Comparison of ENCODE assay signal across 1 cellular context in the genomic region with DNA sequence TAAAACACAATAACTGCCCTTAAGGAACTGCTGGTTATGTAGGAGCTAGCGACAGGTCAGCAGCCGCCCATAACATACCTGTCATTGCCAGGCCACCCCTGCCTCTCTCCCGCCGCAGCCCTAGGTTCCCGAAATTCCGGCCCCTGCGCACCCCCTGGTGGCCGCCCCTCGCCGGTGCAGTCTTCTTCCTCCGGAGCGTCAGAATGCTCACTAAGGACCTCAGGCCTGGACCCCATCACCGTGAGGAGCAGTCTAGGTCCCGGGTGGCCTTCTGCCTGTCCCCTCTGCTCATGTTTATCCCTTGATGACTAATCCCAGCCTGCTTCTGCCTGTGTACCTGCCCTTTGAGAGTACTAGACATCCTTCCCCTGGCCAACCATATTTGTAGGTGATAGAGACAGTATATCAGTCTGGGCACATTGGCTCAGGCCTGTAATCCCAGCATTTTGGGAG.
TF ChIP-seq lines count a peak whose summit lies in the region.

No MANE protein-coding gene starts in this region.

TF ChIP-seq in HepG2, 621 proteins besides CTCF, POLR2A, EP300 and RAD21 (continued from another document and continues in another):
- TF ChIP-seq, protein P1, sequence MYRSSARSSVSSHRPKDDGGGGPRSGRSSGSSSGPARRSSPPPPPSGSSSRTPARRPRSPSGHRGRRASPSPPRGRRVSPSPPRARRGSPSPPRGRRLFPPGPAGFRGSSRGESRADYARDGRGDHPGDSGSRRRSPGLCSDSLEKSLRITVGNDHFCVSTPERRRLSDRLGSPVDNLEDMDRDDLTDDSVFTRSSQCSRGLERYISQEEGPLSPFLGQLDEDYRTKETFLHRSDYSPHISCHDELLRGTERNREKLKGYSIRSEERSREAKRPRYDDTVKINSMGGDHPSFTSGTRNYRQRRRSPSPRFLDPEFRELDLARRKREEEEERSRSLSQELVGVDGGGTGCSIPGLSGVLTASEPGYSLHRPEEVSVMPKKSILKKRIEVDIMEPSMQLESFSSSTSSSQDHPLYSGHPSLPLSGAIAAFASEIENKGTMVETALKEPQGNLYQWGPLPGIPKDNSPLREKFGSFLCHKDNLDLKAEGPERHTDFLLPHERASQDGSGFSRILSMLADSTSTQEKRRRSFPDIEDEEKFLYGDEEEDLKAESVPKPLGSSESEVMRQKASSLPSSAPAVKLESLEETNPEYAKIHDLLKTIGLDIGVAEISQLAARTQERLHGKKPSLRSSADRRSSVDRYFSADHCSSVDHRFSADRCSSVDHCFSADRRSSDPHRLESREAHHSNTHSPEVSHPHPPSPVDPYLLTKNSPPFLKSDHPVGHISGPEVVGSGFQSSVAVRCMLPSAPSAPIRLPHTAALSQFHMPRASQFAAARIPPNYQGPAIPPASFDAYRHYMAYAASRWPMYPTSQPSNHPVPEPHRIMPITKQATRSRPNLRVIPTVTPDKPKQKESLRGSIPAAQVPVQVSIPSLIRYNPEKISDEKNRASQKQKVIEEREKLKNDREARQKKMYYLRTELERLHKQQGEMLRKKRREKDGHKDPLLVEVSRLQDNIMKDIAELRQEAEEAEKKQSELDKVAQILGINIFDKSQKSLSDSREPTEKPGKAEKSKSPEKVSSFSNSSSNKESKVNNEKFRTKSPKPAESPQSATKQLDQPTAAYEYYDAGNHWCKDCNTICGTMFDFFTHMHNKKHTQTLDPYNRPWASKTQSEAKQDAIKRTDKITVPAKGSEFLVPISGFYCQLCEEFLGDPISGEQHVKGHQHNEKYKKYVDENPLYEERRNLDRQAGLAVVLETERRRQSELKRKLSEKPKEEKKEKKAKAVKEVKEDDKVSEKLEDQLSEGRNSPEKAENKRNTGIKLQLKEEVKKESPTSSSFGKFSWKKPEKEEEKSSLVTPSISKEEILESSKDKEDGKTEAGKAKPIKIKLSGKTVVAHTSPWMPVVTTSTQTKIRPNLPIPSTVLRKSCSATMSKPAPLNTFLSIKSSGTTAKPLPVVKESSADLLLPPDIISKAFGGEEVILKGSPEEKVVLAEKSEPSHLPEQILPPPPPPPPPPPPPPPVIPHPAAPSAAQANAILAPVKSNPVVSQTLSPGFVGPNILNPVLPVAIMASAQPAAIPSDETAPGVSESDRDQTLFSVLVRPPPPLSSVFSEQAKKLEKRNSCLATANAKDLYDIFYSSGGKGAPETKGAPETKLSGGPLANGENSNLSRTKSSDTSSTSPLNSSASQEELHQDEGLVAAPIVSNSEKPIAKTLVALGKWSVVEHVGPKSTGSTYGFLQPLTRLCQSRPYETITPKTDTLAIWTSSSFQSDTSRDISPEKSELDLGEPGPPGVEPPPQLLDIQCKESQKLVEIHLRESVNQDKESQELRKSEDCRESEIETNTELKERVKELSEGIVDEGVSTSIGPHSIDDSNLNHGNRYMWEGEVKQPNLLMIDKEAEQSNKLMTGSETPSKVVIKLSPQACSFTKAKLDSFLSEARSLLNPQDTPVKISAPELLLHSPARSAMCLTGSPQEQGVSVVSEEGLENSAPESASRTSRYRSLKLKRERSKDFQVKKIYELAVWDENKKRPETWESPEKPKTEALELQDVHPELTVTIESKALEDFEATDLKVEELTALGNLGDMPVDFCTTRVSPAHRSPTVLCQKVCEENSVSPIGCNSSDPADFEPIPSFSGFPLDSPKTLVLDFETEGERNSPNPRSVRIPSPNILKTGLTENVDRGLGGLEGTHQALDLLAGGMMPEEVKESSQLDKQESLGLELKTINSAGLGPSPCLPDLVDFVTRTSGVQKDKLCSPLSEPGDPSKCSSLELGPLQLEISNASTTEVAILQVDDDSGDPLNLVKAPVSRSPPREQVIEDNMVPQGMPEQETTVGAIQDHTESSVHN (CRISPR knock-in tag; IDR thresholded peaks at IDR 0.05): 0 out of 2 replicates have a peak, but pooled peaks have one; percentile 21
- TF ChIP-seq NRL (CRISPR knock-in tag; IDR thresholded peaks at IDR 0.05; ENCODE audit: borderline replicate concordance): no peak
- TF ChIP-seq, protein P2, sequence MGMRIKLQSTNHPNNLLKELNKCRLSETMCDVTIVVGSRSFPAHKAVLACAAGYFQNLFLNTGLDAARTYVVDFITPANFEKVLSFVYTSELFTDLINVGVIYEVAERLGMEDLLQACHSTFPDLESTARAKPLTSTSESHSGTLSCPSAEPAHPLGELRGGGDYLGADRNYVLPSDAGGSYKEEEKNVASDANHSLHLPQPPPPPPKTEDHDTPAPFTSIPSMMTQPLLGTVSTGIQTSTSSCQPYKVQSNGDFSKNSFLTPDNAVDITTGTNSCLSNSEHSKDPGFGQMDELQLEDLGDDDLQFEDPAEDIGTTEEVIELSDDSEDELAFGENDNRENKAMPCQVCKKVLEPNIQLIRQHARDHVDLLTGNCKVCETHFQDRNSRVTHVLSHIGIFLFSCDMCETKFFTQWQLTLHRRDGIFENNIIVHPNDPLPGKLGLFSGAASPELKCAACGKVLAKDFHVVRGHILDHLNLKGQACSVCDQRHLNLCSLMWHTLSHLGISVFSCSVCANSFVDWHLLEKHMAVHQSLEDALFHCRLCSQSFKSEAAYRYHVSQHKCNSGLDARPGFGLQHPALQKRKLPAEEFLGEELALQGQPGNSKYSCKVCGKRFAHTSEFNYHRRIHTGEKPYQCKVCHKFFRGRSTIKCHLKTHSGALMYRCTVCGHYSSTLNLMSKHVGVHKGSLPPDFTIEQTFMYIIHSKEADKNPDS (CRISPR knock-in tag; IDR thresholded peaks at IDR 0.05): no peak
- TF ChIP-seq, protein P3, sequence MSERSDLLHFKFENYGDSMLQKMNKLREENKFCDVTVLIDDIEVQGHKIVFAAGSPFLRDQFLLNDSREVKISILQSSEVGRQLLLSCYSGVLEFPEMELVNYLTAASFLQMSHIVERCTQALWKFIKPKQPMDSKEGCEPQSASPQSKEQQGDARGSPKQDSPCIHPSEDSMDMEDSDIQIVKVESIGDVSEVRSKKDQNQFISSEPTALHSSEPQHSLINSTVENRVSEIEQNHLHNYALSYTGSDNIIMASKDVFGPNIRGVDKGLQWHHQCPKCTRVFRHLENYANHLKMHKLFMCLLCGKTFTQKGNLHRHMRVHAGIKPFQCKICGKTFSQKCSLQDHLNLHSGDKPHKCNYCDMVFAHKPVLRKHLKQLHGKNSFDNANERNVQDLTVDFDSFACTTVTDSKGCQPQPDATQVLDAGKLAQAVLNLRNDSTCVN (CRISPR knock-in tag; IDR thresholded peaks at IDR 0.05; ENCODE audit: borderline replicate concordance): no peak
- no peak for TF ChIP-seq ZNF678 (CRISPR knock-in tag; IDR thresholded peaks at IDR 0.05)
- TF ChIP-seq KDM5B (CRISPR knock-in tag; IDR thresholded peaks at IDR 0.05; ENCODE audit: borderline replicate concordance): peak; percentile 79; the same call in 1 of the 2 replicates
- TF ChIP-seq MAFF (IDR thresholded peaks at IDR 0.05; ENCODE audit: low read depth, low read length): no peak
- no peak for TF ChIP-seq GZF1 (CRISPR knock-in tag; IDR thresholded peaks at IDR 0.05)
- TF ChIP-seq, protein P4, sequence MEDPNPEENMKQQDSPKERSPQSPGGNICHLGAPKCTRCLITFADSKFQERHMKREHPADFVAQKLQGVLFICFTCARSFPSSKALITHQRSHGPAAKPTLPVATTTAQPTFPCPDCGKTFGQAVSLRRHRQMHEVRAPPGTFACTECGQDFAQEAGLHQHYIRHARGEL (CRISPR knock-in tag; IDR thresholded peaks at IDR 0.05): no peak
- TF ChIP-seq YY1 (IDR thresholded peaks at IDR 0.05; ENCODE audit: insufficient read depth, insufficient replicate concordance, low read depth, low read length): peak; percentile 64
- TF ChIP-seq MIER3 (CRISPR knock-in tag; IDR thresholded peaks at IDR 0.05; ENCODE audit: borderline replicate concordance): peak; percentile 45; the same call in 1 of the 2 replicates
- TF ChIP-seq, protein P5, sequence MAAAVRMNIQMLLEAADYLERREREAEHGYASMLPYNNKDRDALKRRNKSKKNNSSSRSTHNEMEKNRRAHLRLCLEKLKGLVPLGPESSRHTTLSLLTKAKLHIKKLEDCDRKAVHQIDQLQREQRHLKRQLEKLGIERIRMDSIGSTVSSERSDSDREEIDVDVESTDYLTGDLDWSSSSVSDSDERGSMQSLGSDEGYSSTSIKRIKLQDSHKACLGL (CRISPR knock-in tag; IDR thresholded peaks at IDR 0.05): no peak
- TF ChIP-seq SOX13 (IDR thresholded peaks at IDR 0.05): no peak
- 0 out of 4 replicates have a peak, but pooled peaks of 1 of the 2 experiments have one; percentile 13 for TF ChIP-seq SOX13 (CRISPR knock-in tag; conservative IDR thresholded peaks at IDR 0.05 in 1 of 2, IDR thresholded peaks at IDR 0.05 in 1 of 2)
- peak; percentile 52; the same call in 1 of the 2 replicates for TF ChIP-seq ZNF768 (CRISPR knock-in tag; IDR thresholded peaks at IDR 0.05)
- no peak for TF ChIP-seq SNRNP70 (IDR thresholded peaks at IDR 0.05; ENCODE audit: low read depth, low read length)
- TF ChIP-seq KDM3A (CRISPR knock-in tag; IDR thresholded peaks at IDR 0.05; ENCODE audit: low read depth): no peak; the same call in 1 of the 2 replicates
- TF ChIP-seq, protein P6, sequence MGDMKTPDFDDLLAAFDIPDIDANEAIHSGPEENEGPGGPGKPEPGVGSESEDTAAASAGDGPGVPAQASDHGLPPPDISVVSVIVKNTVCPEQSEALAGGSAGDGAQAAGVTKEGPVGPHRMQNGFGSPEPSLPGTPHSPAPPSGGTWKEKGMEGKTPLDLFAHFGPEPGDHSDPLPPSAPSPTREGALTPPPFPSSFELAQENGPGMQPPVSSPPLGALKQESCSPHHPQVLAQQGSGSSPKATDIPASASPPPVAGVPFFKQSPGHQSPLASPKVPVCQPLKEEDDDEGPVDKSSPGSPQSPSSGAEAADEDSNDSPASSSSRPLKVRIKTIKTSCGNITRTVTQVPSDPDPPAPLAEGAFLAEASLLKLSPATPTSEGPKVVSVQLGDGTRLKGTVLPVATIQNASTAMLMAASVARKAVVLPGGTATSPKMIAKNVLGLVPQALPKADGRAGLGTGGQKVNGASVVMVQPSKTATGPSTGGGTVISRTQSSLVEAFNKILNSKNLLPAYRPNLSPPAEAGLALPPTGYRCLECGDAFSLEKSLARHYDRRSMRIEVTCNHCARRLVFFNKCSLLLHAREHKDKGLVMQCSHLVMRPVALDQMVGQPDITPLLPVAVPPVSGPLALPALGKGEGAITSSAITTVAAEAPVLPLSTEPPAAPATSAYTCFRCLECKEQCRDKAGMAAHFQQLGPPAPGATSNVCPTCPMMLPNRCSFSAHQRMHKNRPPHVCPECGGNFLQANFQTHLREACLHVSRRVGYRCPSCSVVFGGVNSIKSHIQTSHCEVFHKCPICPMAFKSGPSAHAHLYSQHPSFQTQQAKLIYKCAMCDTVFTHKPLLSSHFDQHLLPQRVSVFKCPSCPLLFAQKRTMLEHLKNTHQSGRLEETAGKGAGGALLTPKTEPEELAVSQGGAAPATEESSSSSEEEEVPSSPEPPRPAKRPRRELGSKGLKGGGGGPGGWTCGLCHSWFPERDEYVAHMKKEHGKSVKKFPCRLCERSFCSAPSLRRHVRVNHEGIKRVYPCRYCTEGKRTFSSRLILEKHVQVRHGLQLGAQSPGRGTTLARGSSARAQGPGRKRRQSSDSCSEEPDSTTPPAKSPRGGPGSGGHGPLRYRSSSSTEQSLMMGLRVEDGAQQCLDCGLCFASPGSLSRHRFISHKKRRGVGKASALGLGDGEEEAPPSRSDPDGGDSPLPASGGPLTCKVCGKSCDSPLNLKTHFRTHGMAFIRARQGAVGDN (CRISPR knock-in tag; IDR thresholded peaks at IDR 0.05): peak; percentile 67
- no peak for TF ChIP-seq ATRX (CRISPR knock-in tag; IDR thresholded peaks at IDR 0.05; ENCODE audit: borderline replicate concordance)
- TF ChIP-seq, protein P7, sequence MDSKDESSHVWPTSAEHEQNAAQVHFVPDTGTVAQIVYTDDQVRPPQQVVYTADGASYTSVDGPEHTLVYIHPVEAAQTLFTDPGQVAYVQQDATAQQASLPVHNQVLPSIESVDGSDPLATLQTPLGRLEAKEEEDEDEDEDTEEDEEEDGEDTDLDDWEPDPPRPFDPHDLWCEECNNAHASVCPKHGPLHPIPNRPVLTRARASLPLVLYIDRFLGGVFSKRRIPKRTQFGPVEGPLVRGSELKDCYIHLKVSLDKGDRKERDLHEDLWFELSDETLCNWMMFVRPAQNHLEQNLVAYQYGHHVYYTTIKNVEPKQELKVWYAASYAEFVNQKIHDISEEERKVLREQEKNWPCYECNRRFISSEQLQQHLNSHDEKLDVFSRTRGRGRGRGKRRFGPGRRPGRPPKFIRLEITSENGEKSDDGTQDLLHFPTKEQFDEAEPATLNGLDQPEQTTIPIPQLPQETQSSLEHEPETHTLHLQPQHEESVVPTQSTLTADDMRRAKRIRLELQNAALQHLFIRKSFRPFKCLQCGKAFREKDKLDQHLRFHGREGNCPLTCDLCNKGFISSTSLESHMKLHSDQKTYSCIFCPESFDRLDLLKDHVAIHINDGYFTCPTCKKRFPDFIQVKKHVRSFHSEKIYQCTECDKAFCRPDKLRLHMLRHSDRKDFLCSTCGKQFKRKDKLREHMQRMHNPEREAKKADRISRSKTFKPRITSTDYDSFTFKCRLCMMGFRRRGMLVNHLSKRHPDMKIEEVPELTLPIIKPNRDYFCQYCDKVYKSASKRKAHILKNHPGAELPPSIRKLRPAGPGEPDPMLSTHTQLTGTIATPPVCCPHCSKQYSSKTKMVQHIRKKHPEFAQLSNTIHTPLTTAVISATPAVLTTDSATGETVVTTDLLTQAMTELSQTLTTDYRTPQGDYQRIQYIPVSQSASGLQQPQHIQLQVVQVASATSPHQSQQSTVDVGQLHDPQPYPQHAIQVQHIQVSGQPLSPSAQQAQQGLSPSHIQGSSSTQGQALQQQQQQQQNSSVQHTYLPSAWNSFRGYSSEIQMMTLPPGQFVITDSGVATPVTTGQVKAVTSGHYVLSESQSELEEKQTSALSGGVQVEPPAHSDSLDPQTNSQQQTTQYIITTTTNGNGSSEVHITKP (CRISPR knock-in tag; IDR thresholded peaks at IDR 0.05; ENCODE audit: low read depth): no peak
- TF ChIP-seq NR1H2 (CRISPR knock-in tag; IDR thresholded peaks at IDR 0.05; ENCODE audit: borderline replicate concordance, low read depth): no peak
- TF ChIP-seq MAZ (IDR thresholded peaks at IDR 0.05; ENCODE audit: borderline replicate concordance, low read depth, low read length): no peak
- TF ChIP-seq MAZ (CRISPR knock-in tag; IDR thresholded peaks at IDR 0.05; ENCODE audit: low read depth): peak; percentile 67; the same call in 1 of the 2 replicates
- TF ChIP-seq CHD2 (IDR thresholded peaks at IDR 0.05; ENCODE audit: low read depth, low read length): no peak
- TF ChIP-seq SMAD3 (CRISPR knock-in tag; IDR thresholded peaks at IDR 0.05): peak; percentile 55; the same call in 1 of the 2 replicates
- TF ChIP-seq BHLHE40 (IDR thresholded peaks at IDR 0.05; ENCODE audit: low read length): 0 out of 2 replicates have a peak, but pooled peaks have one; percentile 17
- no peak for TF ChIP-seq NFYB (CRISPR knock-in tag; IDR thresholded peaks at IDR 0.05)
- no peak for TF ChIP-seq ZZZ3 (CRISPR knock-in tag; IDR thresholded peaks at IDR 0.05; ENCODE audit: borderline replicate concordance)
- TF ChIP-seq, protein P8, sequence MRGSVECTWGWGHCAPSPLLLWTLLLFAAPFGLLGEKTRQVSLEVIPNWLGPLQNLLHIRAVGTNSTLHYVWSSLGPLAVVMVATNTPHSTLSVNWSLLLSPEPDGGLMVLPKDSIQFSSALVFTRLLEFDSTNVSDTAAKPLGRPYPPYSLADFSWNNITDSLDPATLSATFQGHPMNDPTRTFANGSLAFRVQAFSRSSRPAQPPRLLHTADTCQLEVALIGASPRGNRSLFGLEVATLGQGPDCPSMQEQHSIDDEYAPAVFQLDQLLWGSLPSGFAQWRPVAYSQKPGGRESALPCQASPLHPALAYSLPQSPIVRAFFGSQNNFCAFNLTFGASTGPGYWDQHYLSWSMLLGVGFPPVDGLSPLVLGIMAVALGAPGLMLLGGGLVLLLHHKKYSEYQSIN (CRISPR knock-in tag; IDR thresholded peaks at IDR 0.05; ENCODE audit: borderline replicate concordance): no peak
- TF ChIP-seq WIZ (CRISPR knock-in tag; IDR thresholded peaks at IDR 0.05): no peak
- peak; percentile 55; the same call in 1 of the 2 replicates for TF ChIP-seq ZNF350 (CRISPR knock-in tag; IDR thresholded peaks at IDR 0.05; ENCODE audit: borderline replicate concordance, low read depth)
- no peak for TF ChIP-seq ZNF232 (CRISPR knock-in tag; IDR thresholded peaks at IDR 0.05; ENCODE audit: borderline replicate concordance)
- no peak for TF ChIP-seq MED8 (CRISPR knock-in tag; IDR thresholded peaks at IDR 0.05; ENCODE audit: insufficient replicate concordance)
- peak; percentile 55; the same call in 1 of the 2 replicates for TF ChIP-seq FOXO1 (CRISPR knock-in tag; IDR thresholded peaks at IDR 0.05)
